In genomic region chr9:89419978-89420394, GRCh38 we compare ENCODE assay signal across 13 cellular contexts.
A peak's percentile ranks its signal among the peaks of the same experiment; 100 is the strongest.
DNase-seq lines count a peak whose midpoint lies in the region; ATAC-seq and TF ChIP-seq lines count a peak whose summit lies in the region.
"Had no signal": no experiment of that assay in that cellular context is flagged by ENCODE, and none has a peak within 500 bp of the region (broad histone marks: within the 10 kb centered on the region; RNA-seq: fewer than 3 reads in every experiment).

No MANE protein-coding gene starts in this region.

- POLR2A ChIA-PET in CD8-positive, alpha-beta T cell (lab: Charles Lee): interaction anchor here (0.6 to 2.4 kb wide), 3 partner anchors 17 to 60 kb away, joined by 3 to 8 read pairs (median 3); no protein-coding TSS in a partner anchor

- CTCF ChIA-PET in CD8-positive, alpha-beta T cell (lab: Charles Lee): no interaction called here
- CTCF ChIA-PET in activated naive CD4-positive, alpha-beta T cell treated with anti-CD3 and anti-CD28 coated beads, Interleukin-2, amount 10 ng/mL, durations not matched to agents 7 days and 5 days (lab: Charles Lee): no interaction called here

- H3K4me3 Mint-ChIP-seq in CD8-positive, alpha-beta T cell: peak overlapping the region; percentile 69
- H3K4me3 Mint-ChIP-seq in activated naive CD4-positive, alpha-beta T cell treated with anti-CD3 and anti-CD28 coated beads, Interleukin-2, amount 10 ng/mL, durations not matched to agents 7 days and 5 days: peak overlapping the region; percentile 57

- peak overlapping the region; percentile 9 for H3K27ac ChIP-seq in CD8-positive, alpha-beta T cell (ENCODE audit: low read depth, low read length)
- no peak overlapping the region for H3K27ac ChIP-seq in RWPE2 (ENCODE audit: poor library complexity, severe bottlenecking)
- H3K27ac ChIP-seq: foreskin keratinocyte, SJCRH30, WERI-Rb-1 had no signal

- H3K9me3 Mint-ChIP-seq in CD8-positive, alpha-beta T cell: no peaks in the 10 kb centered on the region
- H3K9me3 Mint-ChIP-seq in activated naive CD4-positive, alpha-beta T cell treated with anti-CD3 and anti-CD28 coated beads, Interleukin-2, amount 10 ng/mL, durations not matched to agents 7 days and 5 days: peaks cover 6% of the 10 kb centered on the region

- no peaks in the 10 kb centered on the region for H3K27me3 ChIP-seq in CD8-positive, alpha-beta T cell (ENCODE audit: insufficient read depth, low read length)
- no peaks in the 10 kb centered on the region for H3K27me3 ChIP-seq in RWPE2 (ENCODE audit: insufficient read depth, poor library complexity, severe bottlenecking)
- H3K27me3 ChIP-seq: foreskin keratinocyte had no signal

- H3K4me3 ChIP-seq in CD8-positive, alpha-beta T cell (ENCODE audit: low read depth, low read length): no peak overlapping the region
- no peak overlapping the region for H3K4me3 ChIP-seq in RWPE2 (ENCODE audit: severe bottlenecking)
- H3K4me3 ChIP-seq: SJCRH30, skin epidermis had no signal

- peaks cover 79% of the 10 kb centered on the region for H3K4me1 ChIP-seq in CD8-positive, alpha-beta T cell (ENCODE audit: insufficient read depth, low read length)
- H3K4me1 ChIP-seq in RWPE2 (ENCODE audit: insufficient read depth, poor library complexity, severe bottlenecking): peaks cover 3% of the 10 kb centered on the region
- H3K4me1 ChIP-seq: foreskin keratinocyte, SJCRH30 had no signal

- H3K4me1 Mint-ChIP-seq in CD8-positive, alpha-beta T cell (ENCODE audit: low read depth): peaks cover 93% of the 10 kb centered on the region
- H3K4me1 Mint-ChIP-seq in activated naive CD4-positive, alpha-beta T cell treated with anti-CD3 and anti-CD28 coated beads, Interleukin-2, amount 10 ng/mL, durations not matched to agents 7 days and 5 days: peaks cover 87% of the 10 kb centered on the region

- H3K36me3 ChIP-seq in CD8-positive, alpha-beta T cell (ENCODE audit: insufficient read depth, low read length): peaks cover 22% of the 10 kb centered on the region
- H3K36me3 ChIP-seq in RWPE2 (ENCODE audit: low read depth): no peaks in the 10 kb centered on the region
- H3K36me3 ChIP-seq: SJCRH30, WERI-Rb-1 had no signal

- intact Hi-C loops in CD8-positive, alpha-beta T cell (cut with DNase I, micrococcal nuclease): loop anchor here (1.0 to 10.0 kb wide), 4 partner anchors 11 to 685 kb away; partner anchors contain the start of gene SECISBP2 (in 1 of the 2)

- H3K27ac Mint-ChIP-seq in CD8-positive, alpha-beta T cell: peak overlapping the region; percentile 98
- peak overlapping the region; percentile 96 for H3K27ac Mint-ChIP-seq in activated naive CD4-positive, alpha-beta T cell treated with anti-CD3 and anti-CD28 coated beads, Interleukin-2, amount 10 ng/mL, durations not matched to agents 7 days and 5 days

- peaks cover 65% of the 10 kb centered on the region for H3K36me3 Mint-ChIP-seq in CD8-positive, alpha-beta T cell
- H3K36me3 Mint-ChIP-seq in activated naive CD4-positive, alpha-beta T cell treated with anti-CD3 and anti-CD28 coated beads, Interleukin-2, amount 10 ng/mL, durations not matched to agents 7 days and 5 days: peaks cover 75% of the 10 kb centered on the region

- DNase-seq in CD8-positive, alpha-beta T cell: peak in 2 of 7 experiments; percentile 22 to 44
- DNase-seq in RWPE2 (ENCODE audit: low spot score) (no peak), EL (no peak), NCI-H446 treated with DMSO at 0.1 percent for 48 hours (lab: John Stamatoyannopoulos, UW) (no peak), anterior cingulate cortex (lab: John Stamatoyannopoulos, UW) (no peak)
- peak; percentile 44 for DNase-seq in activated naive CD4-positive, alpha-beta T cell treated with anti-CD3 and anti-CD28 coated beads, Interleukin-2, amount 10 ng/mL, durations not matched to agents 7 days and 5 days
- DNase-seq in stimulated activated CD4-positive, alpha-beta T cell treated with anti-CD3 and anti-CD28 coated beads, Interleukin-12 subunit alpha, Interleukin-12 subunit beta, amount 100 ng/mL, for 4 hours: peak; percentile 52
- DNase-seq: NCI-H82, SJCRH30, WERI-Rb-1 had no signal

- no peaks in the 10 kb centered on the region for H3K27me3 Mint-ChIP-seq in CD8-positive, alpha-beta T cell (ENCODE audit: low read depth)
- H3K27me3 Mint-ChIP-seq in activated naive CD4-positive, alpha-beta T cell treated with anti-CD3 and anti-CD28 coated beads, Interleukin-2, amount 10 ng/mL, durations not matched to agents 7 days and 5 days: no peaks in the 10 kb centered on the region

- no peak for TF ChIP-seq CTCF in CD8-positive, alpha-beta T cell (IDR thresholded peaks at IDR 0.05)
- TF ChIP-seq CTCF in RWPE2 (IDR thresholded peaks at IDR 0.05; ENCODE audit: poor library complexity, severe bottlenecking): no peak

- H3K9me3 ChIP-seq in CD8-positive, alpha-beta T cell (ENCODE audit: low read length): no peaks in the 10 kb centered on the region
- no peaks in the 10 kb centered on the region for H3K9me3 ChIP-seq in RWPE2 (ENCODE audit: severe bottlenecking)
- H3K9me3 ChIP-seq: SJCRH30 had no signal

- peak; percentile 29 for ATAC-seq in CD8-positive, alpha-beta T cell
- ATAC-seq in RWPE2 (ENCODE audit: low read depth) (0 out of 3 replicates have a peak, but pooled peaks have one; percentile 13), HG03378 (IDR thresholded peaks at IDR 0.05; ENCODE audit: unreplicated experiment) (no peak)
- ATAC-seq: foreskin keratinocyte had no signal

Comparison
In these comparisons a context has a peak if more than half of its experiments do, and no peak if none do; other contexts are left out.
1. DNase-seq: peak in activated naive CD4-positive, alpha-beta T cell treated with anti-CD3 and anti-CD28 coated beads, Interleukin-2, amount 10 ng/mL, durations not matched to agents 7 days and 5 days (single experiment) and stimulated activated CD4-positive, alpha-beta T cell treated with anti-CD3 and anti-CD28 coated beads, Interleukin-12 subunit alpha, Interleukin-12 subunit beta, amount 100 ng/mL, for 4 hours (single experiment); none in RWPE2 (single experiment), EL (single experiment), NCI-H446 treated with DMSO at 0.1 percent for 48 hours (single experiment) and anterior cingulate cortex (0 of 58).